In genomic region chr6:27332692-27333641, GRCh38 we compare ENCODE assay signal across 9 cellular contexts. TPM values are rescaled to one million over a fixed set of nuclear protein-coding genes. Genes with fewer than 3 reads are reported as not detected.
A peak's percentile ranks its signal among the peaks of the same experiment; 100 is the strongest.
DNase-seq lines count a peak whose midpoint lies in the region; ATAC-seq and TF ChIP-seq lines count a peak whose summit lies in the region.
"Had no signal": no experiment of that assay in that cellular context is flagged by ENCODE, and none has a peak within 500 bp of the region (broad histone marks: within the 10 kb centered on the region; RNA-seq: fewer than 3 reads in every experiment).

No MANE protein-coding gene starts in this region.

- no peaks in the 10 kb centered on the region for H3K36me3 Mint-ChIP-seq in activated T-helper 2 cell treated with anti-CD3 and anti-CD28 coated beads, Interferon-gamma antibody, Interleukin-2, Interleukin-4, amounts not matched to agents 10 μg/mL and 5 μg/mL and 100 μg/mL, durations not matched to agents 14 hours and 24 hours and 36 hours (ENCODE audit: low read depth)

- H3K4me3 ChIP-seq in ACC112 (ENCODE audit: low read depth, low read length) (peak overlapping the region; percentile 86), OCI-LY1 (ENCODE audit: low read depth, low read length, poor library complexity, severe bottlenecking) (peak overlapping the region; percentile 65), iPS-11a (ENCODE audit: low read depth, low read length) (peak overlapping the region; percentile 74)

- intact Hi-C loops in activated T-helper 2 cell treated with anti-CD3 and anti-CD28 coated beads, Interferon-gamma antibody, Interleukin-2, Interleukin-4, amounts not matched to agents 10 μg/mL and 5 μg/mL and 100 μg/mL, durations not matched to agents 14 hours and 24 hours and 36 hours (cut with micrococcal nuclease) = loop anchor here (10.0 kb wide), 1 partner anchor 142 kb away; the partner anchor contains the start of gene ZNF184

- peaks cover 30% of the 10 kb centered on the region for H3K27me3 ChIP-seq in ACC112 (ENCODE audit: insufficient read depth, low read length)
- H3K27me3 ChIP-seq in OCI-LY1 (ENCODE audit: insufficient read depth, low read length) = no peaks in the 10 kb centered on the region

- H2AFZ ChIP-seq in ACC112 (ENCODE audit: low read length, unreplicated experiment) (peak overlapping the region; percentile 72), OCI-LY1 (ENCODE audit: low read length) (0 out of 2 replicates have a peak overlapping the region, but pooled peaks have one; percentile 9)

- peaks cover 18% of the 10 kb centered on the region for H3K27me3 Mint-ChIP-seq in activated T-helper 2 cell treated with anti-CD3 and anti-CD28 coated beads, Interferon-gamma antibody, Interleukin-2, Interleukin-4, amounts not matched to agents 10 μg/mL and 5 μg/mL and 100 μg/mL, durations not matched to agents 14 hours and 24 hours and 36 hours (ENCODE audit: low read depth)

- ATAC-seq in GM21723 (IDR thresholded peaks at IDR 0.05; ENCODE audit: unreplicated experiment) = peak; percentile 70
- ATAC-seq in GM21526 (IDR thresholded peaks at IDR 0.05; ENCODE audit: low FRiP score, unreplicated experiment) = no peak

- peak; percentile 15 for DNase-seq in activated T-helper 2 cell treated with anti-CD3 and anti-CD28 coated beads, Interferon-gamma antibody, Interleukin-2, Interleukin-4, amounts not matched to agents 10 μg/mL and 5 μg/mL and 100 μg/mL, durations not matched to agents 14 hours and 24 hours and 36 hours (ENCODE audit: low spot score)
- peak; percentile 46 for DNase-seq in stimulated activated CD4-positive, alpha-beta T cell treated with anti-CD3 and anti-CD28 coated beads, Interleukin-4, amount 100 ng/mL, for 24 hours
- no peak for DNase-seq in NCI-H2196 treated with DMSO at 0.1 percent for 48 hours (lab: John Stamatoyannopoulos, UW; ENCODE audit: unreplicated experiment)

- H3K79me2 ChIP-seq in ACC112 (ENCODE audit: control insufficient read depth, insufficient read depth, low read length, unreplicated experiment) (no peaks in the 10 kb centered on the region), OCI-LY1 (ENCODE audit: insufficient read depth, low read length) (no peaks in the 10 kb centered on the region)

- TF ChIP-seq CTCF in OCI-LY1 (IDR thresholded peaks at IDR 0.05; ENCODE audit: low read length) = no peak

- peak overlapping the region; percentile 74 for H3K27ac Mint-ChIP-seq in activated T-helper 2 cell treated with anti-CD3 and anti-CD28 coated beads, Interferon-gamma antibody, Interleukin-2, Interleukin-4, amounts not matched to agents 10 μg/mL and 5 μg/mL and 100 μg/mL, durations not matched to agents 14 hours and 24 hours and 36 hours

- peak overlapping the region; percentile 88 for H3K4me3 Mint-ChIP-seq in activated T-helper 2 cell treated with anti-CD3 and anti-CD28 coated beads, Interferon-gamma antibody, Interleukin-2, Interleukin-4, amounts not matched to agents 10 μg/mL and 5 μg/mL and 100 μg/mL, durations not matched to agents 14 hours and 24 hours and 36 hours (ENCODE audit: low read depth)

- H3K27ac ChIP-seq in ACC112 (ENCODE audit: low read depth, low read length) (no peak overlapping the region), OCI-LY1 (ENCODE audit: low read depth, low read length, poor library complexity, severe bottlenecking) (no peak overlapping the region)

- H3K36me3 ChIP-seq in ACC112 (ENCODE audit: insufficient read depth, low read length) = no peaks in the 10 kb centered on the region
- no peaks in the 10 kb centered on the region; the same call in 1 of the 2 replicates for H3K36me3 ChIP-seq in OCI-LY1 (ENCODE audit: insufficient read depth, low read length)

- H3F3A ChIP-seq in OCI-LY1 (ENCODE audit: insufficient read depth, low read length) = no peaks in the 10 kb centered on the region

- no peaks in the 10 kb centered on the region for H3K9me3 ChIP-seq in OCI-LY1 (ENCODE audit: low read length)

- peaks cover 11% of the 10 kb centered on the region for H3K4me1 Mint-ChIP-seq in activated T-helper 2 cell treated with anti-CD3 and anti-CD28 coated beads, Interferon-gamma antibody, Interleukin-2, Interleukin-4, amounts not matched to agents 10 μg/mL and 5 μg/mL and 100 μg/mL, durations not matched to agents 14 hours and 24 hours and 36 hours (ENCODE audit: low read depth)

- no peaks in the 10 kb centered on the region for H3K4me1 ChIP-seq in ACC112 (ENCODE audit: control insufficient read depth, insufficient read depth, low read length, unreplicated experiment)
- peaks cover 7% of the 10 kb centered on the region for H3K4me1 ChIP-seq in OCI-LY1 (ENCODE audit: insufficient read depth, low read length, severe bottlenecking)

- H3K9ac ChIP-seq in OCI-LY1 (ENCODE audit: low read length) = peak overlapping the region; percentile 49

- H3K4me2 ChIP-seq in OCI-LY1 (ENCODE audit: low read length) = peak overlapping the region; percentile 70

- H4K20me1 ChIP-seq in OCI-LY1 (ENCODE audit: insufficient read depth, low read length) = no peaks in the 10 kb centered on the region

- H3K9me3 Mint-ChIP-seq in activated T-helper 2 cell treated with anti-CD3 and anti-CD28 coated beads, Interferon-gamma antibody, Interleukin-2, Interleukin-4, amounts not matched to agents 10 μg/mL and 5 μg/mL and 100 μg/mL, durations not matched to agents 14 hours and 24 hours and 36 hours = peaks cover 13% of the 10 kb centered on the region

- no peaks in the 10 kb centered on the region for H3K9me2 ChIP-seq in OCI-LY1 (ENCODE audit: low read depth, low read length)

RNA-seq across cellular contexts. Expression of gene POM121L2, which starts 20.9 kb away (rescaled TPM):
- total RNA-seq in activated T-helper 2 cell treated with anti-CD3 and anti-CD28 coated beads, Interferon-gamma antibody, Interleukin-2, Interleukin-4, amounts not matched to agents 10 μg/mL and 5 μg/mL and 100 μg/mL, durations not matched to agents 14 hours and 24 hours and 36 hours = not detected in 2 replicates
- total RNA-seq: liver had no signal

RNA-seq across cellular contexts. Expression of gene ZNF391, which starts 55.6 kb away (rescaled TPM):
- total RNA-seq in activated T-helper 2 cell treated with anti-CD3 and anti-CD28 coated beads, Interferon-gamma antibody, Interleukin-2, Interleukin-4, amounts not matched to agents 10 μg/mL and 5 μg/mL and 100 μg/mL, durations not matched to agents 14 hours and 24 hours and 36 hours = 0.44 and 0.82 TPM in 2 replicates
